In the genomic region with DNA sequence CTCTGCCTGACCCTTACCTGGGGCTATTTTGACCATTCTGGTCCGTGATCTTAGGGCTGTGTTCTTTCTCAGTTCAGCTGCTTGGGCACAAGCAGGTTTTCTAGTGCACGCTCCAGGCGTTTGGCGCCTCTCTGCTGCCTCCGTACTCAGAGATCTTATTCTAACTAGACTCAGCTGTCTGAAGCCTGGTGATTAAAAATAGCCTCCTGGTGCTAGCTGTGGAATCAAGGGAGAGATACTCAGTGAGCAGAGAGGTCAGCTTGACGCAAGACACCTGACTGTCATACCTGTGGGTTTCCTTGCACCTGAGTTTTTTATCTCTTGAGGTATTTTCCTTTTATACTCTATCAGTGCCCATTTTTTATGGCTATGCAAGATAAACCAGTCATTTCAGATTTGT, we compare ENCODE assay signal across 1 cellular context.
TF ChIP-seq lines count a peak whose summit lies in the region.

No MANE protein-coding gene starts in this region.

TF ChIP-seq in HepG2, 621 proteins besides CTCF, POLR2A, EP300 and RAD21 (continued from another document):
- TF ChIP-seq, protein P1, sequence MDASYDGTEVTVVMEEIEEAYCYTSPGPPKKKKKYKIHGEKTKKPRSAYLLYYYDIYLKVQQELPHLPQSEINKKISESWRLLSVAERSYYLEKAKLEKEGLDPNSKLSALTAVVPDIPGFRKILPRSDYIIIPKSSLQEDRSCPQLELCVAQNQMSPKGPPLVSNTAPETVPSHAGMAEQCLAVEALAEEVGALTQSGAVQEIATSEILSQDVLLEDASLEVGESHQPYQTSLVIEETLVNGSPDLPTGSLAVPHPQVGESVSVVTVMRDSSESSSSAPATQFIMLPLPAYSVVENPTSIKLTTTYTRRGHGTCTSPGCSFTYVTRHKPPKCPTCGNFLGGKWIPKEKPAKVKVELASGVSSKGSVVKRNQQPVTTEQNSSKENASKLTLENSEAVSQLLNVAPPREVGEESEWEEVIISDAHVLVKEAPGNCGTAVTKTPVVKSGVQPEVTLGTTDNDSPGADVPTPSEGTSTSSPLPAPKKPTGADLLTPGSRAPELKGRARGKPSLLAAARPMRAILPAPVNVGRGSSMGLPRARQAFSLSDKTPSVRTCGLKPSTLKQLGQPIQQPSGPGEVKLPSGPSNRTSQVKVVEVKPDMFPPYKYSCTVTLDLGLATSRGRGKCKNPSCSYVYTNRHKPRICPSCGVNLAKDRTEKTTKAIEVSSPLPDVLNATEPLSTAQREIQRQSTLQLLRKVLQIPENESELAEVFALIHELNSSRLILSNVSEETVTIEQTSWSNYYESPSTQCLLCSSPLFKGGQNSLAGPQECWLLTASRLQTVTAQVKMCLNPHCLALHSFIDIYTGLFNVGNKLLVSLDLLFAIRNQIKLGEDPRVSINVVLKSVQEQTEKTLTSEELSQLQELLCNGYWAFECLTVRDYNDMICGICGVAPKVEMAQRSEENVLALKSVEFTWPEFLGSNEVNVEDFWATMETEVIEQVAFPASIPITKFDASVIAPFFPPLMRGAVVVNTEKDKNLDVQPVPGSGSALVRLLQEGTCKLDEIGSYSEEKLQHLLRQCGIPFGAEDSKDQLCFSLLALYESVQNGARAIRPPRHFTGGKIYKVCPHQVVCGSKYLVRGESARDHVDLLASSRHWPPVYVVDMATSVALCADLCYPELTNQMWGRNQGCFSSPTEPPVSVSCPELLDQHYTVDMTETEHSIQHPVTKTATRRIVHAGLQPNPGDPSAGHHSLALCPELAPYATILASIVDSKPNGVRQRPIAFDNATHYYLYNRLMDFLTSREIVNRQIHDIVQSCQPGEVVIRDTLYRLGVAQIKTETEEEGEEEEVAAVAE (CRISPR knock-in tag; IDR thresholded peaks at IDR 0.05; ENCODE audit: borderline replicate concordance): no peak
- no peak for TF ChIP-seq HMGA1 (CRISPR knock-in tag; conservative IDR thresholded peaks at IDR 0.05)
- TF ChIP-seq ZMYM2 (CRISPR knock-in tag; IDR thresholded peaks at IDR 0.05): no peak
- TF ChIP-seq, protein P2, sequence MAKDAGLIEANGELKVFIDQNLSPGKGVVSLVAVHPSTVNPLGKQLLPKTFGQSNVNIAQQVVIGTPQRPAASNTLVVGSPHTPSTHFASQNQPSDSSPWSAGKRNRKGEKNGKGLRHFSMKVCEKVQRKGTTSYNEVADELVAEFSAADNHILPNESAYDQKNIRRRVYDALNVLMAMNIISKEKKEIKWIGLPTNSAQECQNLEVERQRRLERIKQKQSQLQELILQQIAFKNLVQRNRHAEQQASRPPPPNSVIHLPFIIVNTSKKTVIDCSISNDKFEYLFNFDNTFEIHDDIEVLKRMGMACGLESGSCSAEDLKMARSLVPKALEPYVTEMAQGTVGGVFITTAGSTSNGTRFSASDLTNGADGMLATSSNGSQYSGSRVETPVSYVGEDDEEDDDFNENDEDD (CRISPR knock-in tag; IDR thresholded peaks at IDR 0.05; ENCODE audit: borderline replicate concordance): no peak
- TF ChIP-seq ZNF569 (CRISPR knock-in tag; IDR thresholded peaks at IDR 0.05; ENCODE audit: borderline replicate concordance): no peak
- TF ChIP-seq SIN3A (IDR thresholded peaks at IDR 0.05; ENCODE audit: borderline replicate concordance, low read depth, low read length): no peak
- TF ChIP-seq, protein P3, sequence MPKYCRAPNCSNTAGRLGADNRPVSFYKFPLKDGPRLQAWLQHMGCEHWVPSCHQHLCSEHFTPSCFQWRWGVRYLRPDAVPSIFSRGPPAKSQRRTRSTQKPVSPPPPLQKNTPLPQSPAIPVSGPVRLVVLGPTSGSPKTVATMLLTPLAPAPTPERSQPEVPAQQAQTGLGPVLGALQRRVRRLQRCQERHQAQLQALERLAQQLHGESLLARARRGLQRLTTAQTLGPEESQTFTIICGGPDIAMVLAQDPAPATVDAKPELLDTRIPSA (CRISPR knock-in tag; IDR thresholded peaks at IDR 0.05; ENCODE audit: borderline replicate concordance): no peak
- TF ChIP-seq SP5 (CRISPR knock-in tag; IDR thresholded peaks at IDR 0.05; ENCODE audit: borderline replicate concordance, low read depth): no peak
- TF ChIP-seq, protein P4, sequence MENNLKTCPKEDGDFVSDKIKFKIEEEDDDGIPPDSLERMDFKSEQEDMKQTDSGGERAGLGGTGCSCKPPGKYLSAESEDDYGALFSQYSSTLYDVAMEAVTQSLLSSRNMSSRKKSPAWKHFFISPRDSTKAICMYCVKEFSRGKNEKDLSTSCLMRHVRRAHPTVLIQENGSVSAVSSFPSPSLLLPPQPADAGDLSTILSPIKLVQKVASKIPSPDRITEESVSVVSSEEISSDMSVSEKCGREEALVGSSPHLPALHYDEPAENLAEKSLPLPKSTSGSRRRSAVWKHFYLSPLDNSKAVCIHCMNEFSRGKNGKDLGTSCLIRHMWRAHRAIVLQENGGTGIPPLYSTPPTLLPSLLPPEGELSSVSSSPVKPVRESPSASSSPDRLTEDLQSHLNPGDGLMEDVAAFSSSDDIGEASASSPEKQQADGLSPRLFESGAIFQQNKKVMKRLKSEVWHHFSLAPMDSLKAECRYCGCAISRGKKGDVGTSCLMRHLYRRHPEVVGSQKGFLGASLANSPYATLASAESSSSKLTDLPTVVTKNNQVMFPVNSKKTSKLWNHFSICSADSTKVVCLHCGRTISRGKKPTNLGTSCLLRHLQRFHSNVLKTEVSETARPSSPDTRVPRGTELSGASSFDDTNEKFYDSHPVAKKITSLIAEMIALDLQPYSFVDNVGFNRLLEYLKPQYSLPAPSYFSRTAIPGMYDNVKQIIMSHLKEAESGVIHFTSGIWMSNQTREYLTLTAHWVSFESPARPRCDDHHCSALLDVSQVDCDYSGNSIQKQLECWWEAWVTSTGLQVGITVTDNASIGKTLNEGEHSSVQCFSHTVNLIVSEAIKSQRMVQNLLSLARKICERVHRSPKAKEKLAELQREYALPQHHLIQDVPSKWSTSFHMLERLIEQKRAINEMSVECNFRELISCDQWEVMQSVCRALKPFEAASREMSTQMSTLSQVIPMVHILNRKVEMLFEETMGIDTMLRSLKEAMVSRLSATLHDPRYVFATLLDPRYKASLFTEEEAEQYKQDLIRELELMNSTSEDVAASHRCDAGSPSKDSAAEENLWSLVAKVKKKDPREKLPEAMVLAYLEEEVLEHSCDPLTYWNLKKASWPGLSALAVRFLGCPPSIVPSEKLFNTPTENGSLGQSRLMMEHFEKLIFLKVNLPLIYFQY (CRISPR knock-in tag; IDR thresholded peaks at IDR 0.05; ENCODE audit: borderline replicate concordance): no peak
